In the genomic region with DNA sequence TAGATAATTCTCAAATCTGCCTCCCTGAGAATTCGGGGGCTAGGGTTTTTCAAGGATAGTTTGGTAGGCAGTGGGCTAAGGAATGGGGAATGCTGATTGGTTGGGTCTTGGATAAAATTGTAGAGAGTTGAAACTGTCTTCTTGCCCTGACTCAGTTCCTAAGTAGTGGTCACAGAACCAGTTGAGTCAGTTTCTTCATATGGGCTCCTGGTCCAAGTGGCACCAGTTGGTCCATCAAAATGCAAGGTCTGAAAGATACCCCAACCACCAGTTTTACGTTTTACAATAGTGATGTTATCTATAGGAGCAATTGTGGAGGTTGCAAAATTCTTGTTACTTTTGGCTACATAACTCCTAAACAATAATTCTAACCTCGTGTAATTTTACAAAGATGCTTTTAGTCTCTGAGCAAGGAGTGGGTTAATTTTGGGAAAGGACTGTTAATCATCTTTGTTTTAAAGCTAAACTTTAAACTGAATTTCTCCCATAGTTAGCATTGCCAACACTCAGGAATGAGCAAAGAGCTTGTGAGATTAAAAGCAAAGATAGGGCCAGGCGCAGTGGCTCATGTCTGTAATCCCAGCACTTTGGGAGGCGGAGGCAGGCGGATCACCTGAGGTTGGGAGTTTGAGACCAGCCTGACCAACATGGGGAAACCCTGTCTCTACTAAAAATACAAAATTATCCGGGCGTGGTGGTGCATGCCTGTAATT, we compare ENCODE assay signal across 17 cellular contexts.
"Had no signal": no experiment of that assay in that cellular context is flagged by ENCODE, and none has a peak within 500 bp of the region (broad histone marks: within the 10 kb centered on the region; RNA-seq: fewer than 3 reads in every experiment).

No MANE protein-coding gene starts in this region.

- H3K4me3 ChIP-seq: dorsolateral prefrontal cortex, stomach, thoracic aorta, transverse colon had no signal

- H3K27ac ChIP-seq: dorsolateral prefrontal cortex, parathyroid adenoma, stomach, thoracic aorta, transverse colon had no signal

- H3K36me3 ChIP-seq: thoracic aorta had no signal

- H3K9ac ChIP-seq: parathyroid adenoma had no signal

- DNase-seq: cortex of kidney; dorsolateral prefrontal cortex; effector CD8-positive, alpha-beta T cell; immature natural killer cell; left colon; naive thymus-derived CD4-positive, alpha-beta T cell; nephron progenitor cell; stimulated activated CD4-positive, alpha-beta T cell treated with anti-CD3 and anti-CD28 coated beads, Interleukin-2, amount 100 ng/mL, for 24 hours; stimulated activated CD4-positive, alpha-beta T cell treated with anti-CD3 and anti-CD28 coated beads, Interleukin-4, amount 100 ng/mL, for 4 hours; stimulated activated naive B cell treated with anti-CD40 and anti-IgM and Interleukin-4, amounts not matched to agents 10 μg/mL and 1 μg/mL and 100 μg/mL, for 72 hours; stomach; substantia nigra; transverse colon had no signal

- H3K9me3 ChIP-seq: stomach, thoracic aorta, transverse colon had no signal

- H3K27me3 ChIP-seq: dorsolateral prefrontal cortex, stomach, transverse colon had no signal

- H2AFZ ChIP-seq: parathyroid adenoma had no signal

- ATAC-seq: esophagus mucosa; left colon; naive thymus-derived CD4-positive, alpha-beta T cell; sciatic nerve; stimulated activated naive B cell treated with anti-CD40 and anti-IgM and Interleukin-4, amounts not matched to agents 10 μg/mL and 1 μg/mL and 100 μg/mL, for 72 hours had no signal
